Comparison of ENCODE assay signal across 8 cellular contexts in the genomic region with DNA sequence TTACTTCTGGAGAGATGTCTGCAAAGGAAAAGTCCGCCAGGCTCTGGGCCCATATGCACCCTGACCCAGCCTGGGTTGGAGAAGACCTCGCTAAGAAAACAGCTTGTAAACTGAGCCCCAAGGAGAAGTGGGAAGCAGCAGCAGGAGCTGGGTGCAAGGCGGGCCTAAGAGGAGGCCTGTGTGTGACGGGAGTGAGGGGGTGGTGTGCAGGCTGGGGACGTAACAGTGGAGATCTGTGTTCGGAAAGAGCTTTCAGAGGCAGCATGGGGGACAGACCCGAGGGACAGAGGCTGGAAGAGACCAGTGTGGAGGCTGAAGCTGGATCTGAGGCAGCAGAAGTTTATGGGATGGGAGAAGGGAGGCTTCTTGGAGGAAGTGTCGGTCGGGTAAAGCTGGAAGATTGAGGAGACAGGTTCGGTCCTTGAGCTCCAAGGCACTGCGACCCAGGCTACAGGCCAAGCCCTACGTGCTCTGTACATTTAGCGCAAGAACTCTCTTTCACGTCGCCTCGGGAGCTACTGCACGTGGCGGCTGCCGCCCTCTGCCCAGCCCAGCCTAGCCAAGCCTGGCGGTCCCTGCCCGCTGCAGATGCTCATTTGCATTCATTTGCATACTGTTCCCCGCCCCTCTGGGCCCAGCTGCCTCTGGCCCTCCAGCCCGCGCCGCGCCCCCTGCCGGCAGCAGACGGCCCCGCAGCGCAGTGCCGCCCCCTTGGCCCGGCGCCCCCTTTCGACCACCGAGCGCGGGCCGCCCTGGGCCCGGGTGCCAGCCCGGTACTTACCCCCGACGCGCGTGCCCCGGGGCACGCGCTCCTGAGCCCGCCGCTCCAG. TPM values are rescaled to one million over a fixed set of nuclear protein-coding genes. Genes with fewer than 3 reads are reported as not detected.
DNase-seq lines count a peak whose midpoint lies in the region; ATAC-seq and TF ChIP-seq lines count a peak whose summit lies in the region.

No MANE protein-coding gene starts in this region.

- no peak for TF ChIP-seq RAD21 in neural cell (conservative IDR thresholded peaks at IDR 0.05)

- no peaks in the 10 kb centered on the region for H3K9me3 ChIP-seq in neural cell (ENCODE audit: low read length)

- no peaks in the 10 kb centered on the region for H3K36me3 ChIP-seq in neural cell (ENCODE audit: insufficient read depth, low read length)
- H3K36me3 ChIP-seq in urinary bladder (ENCODE audit: insufficient read depth) = no peaks in the 10 kb centered on the region

- WGBS in urinary bladder = 18% methylated on average over 49 of the region's 49 CpGs

- TF ChIP-seq EP300 in neural cell (conservative IDR thresholded peaks at IDR 0.05; ENCODE audit: poor library complexity, severe bottlenecking) = no peak

- no peaks in the 10 kb centered on the region for H4K20me1 ChIP-seq in neural cell (ENCODE audit: insufficient read depth)

- no peaks in the 10 kb centered on the region for H3K4me1 ChIP-seq in urinary bladder (ENCODE audit: insufficient read depth)

- no peak overlapping the region for H2AFZ ChIP-seq in neural cell (ENCODE audit: low read depth, low read length)

- TF ChIP-seq CTCF in fibroblast of villous mesenchyme (IDR thresholded peaks at IDR 0.05; ENCODE audit: insufficient read depth, low read depth, low read length) = no peak
- peak; percentile 66 for TF ChIP-seq CTCF in neural cell (IDR thresholded peaks at IDR 0.05; ENCODE audit: poor library complexity, severe bottlenecking)

- no peaks in the 10 kb centered on the region for H3F3A ChIP-seq in neural cell (ENCODE audit: insufficient read depth, low read length, poor library complexity, severe bottlenecking)

- H3K27me3 ChIP-seq in neural cell (ENCODE audit: insufficient read depth, low read depth, low read length) = peaks cover 16% of the 10 kb centered on the region

- no peak overlapping the region for H3K9ac ChIP-seq in neural cell (ENCODE audit: low read length)

- DNase-seq in COR-L47 (lab: John Stamatoyannopoulos, UW) (peak; percentile 56), KBM-7 (peak; percentile 49), fibroblast of villous mesenchyme (ENCODE audit: low read depth) (peak; percentile 18), KG1 (lab: John Stamatoyannopoulos, UW) (no peak)
- DNase-seq in activated T-cell treated with anti-CD3 and anti-CD28 coated beads, Interleukin-2, amount 50 U/mL, for 1 hour = peak; percentile 50

- no peak overlapping the region for H3K4me2 ChIP-seq in neural cell (ENCODE audit: low read length)

- H3K27ac ChIP-seq in neural cell (ENCODE audit: low read length) = no peak overlapping the region
- no peak overlapping the region for H3K27ac ChIP-seq in urinary bladder (ENCODE audit: low read depth)

- no peak for ATAC-seq in HG03135 (IDR thresholded peaks at IDR 0.05; ENCODE audit: unreplicated experiment)

- H3K4me3 ChIP-seq in fibroblast of villous mesenchyme (ENCODE audit: low read depth, low read length) (peak overlapping the region; percentile 60), neural cell (ENCODE audit: low read length) (peak overlapping the region; percentile 56), urinary bladder (ENCODE audit: low read depth, low read length) (peak overlapping the region; percentile 39)

- in situ Hi-C loops in KBM-7 (cut with MboI; ENCODE audit: low pct_unique_long_range_greater_than_20kb, low sequenced_read_pairs) = no loop called here

- H3K79me2 ChIP-seq in neural cell (replicated peaks; ENCODE audit: insufficient read depth, low read length) = no peaks in the 10 kb centered on the region

- no peaks in the 10 kb centered on the region for H3K9me2 ChIP-seq in neural cell (ENCODE audit: insufficient read depth, low read length)

TF ChIP-seq in neural cell, 6 proteins besides CTCF, POLR2A, EP300 and RAD21:
- TF ChIP-seq MXI1 (conservative IDR thresholded peaks at IDR 0.05; ENCODE audit: poor library complexity, severe bottlenecking) = no peak
- TF ChIP-seq TAF1 (IDR thresholded peaks at IDR 0.05; ENCODE audit: low read depth) = no peak
- TF ChIP-seq EZH2 (IDR thresholded peaks at IDR 0.05; ENCODE audit: borderline replicate concordance, insufficient read depth, low read length, poor library complexity, severe bottlenecking) = no peak

RNA-seq across cellular contexts. Expression of a gene that starts 6.3 kb away (rescaled TPM):
- total RNA-seq in fibroblast of villous mesenchyme (not detected in 2 replicates), urinary bladder (not detected)
- polyA plus RNA-seq in neural cell (1.9 TPM in 1 of 2 replicates, not detected in the other), urinary bladder (0.29 TPM)
- 1.2 TPM in 1 of 2 replicates, not detected in the other for polyA minus RNA-seq in neural cell

RNA-seq across cellular contexts. Expression of a gene that starts 8.6 kb away (rescaled TPM):
- 9.9 and 17.4 TPM in 2 replicates for total RNA-seq in fibroblast of villous mesenchyme
- 2.1 TPM in 1 of 2 replicates, not detected in the other for polyA plus RNA-seq in neural cell
- polyA minus RNA-seq in neural cell = not detected in 2 replicates
- 12.8 TPM for total RNA-seq in urinary bladder
- polyA plus RNA-seq in urinary bladder = 67.8 TPM

RNA-seq across cellular contexts. Expression of a gene that starts 21.9 kb away (rescaled TPM):
- total RNA-seq in fibroblast of villous mesenchyme = 0.43 and 0.64 TPM in 2 replicates
- 20.5 and 21.6 TPM in 2 replicates for polyA plus RNA-seq in neural cell
- polyA minus RNA-seq in neural cell = 18.5 and 20.8 TPM in 2 replicates
- 50.5 TPM for total RNA-seq in urinary bladder
- 1.5 TPM for polyA plus RNA-seq in urinary bladder

Comparison
In these comparisons a context has a peak if more than half of its experiments do, and no peak if none do; other contexts are left out.
1. RNA of a gene that starts 21.9 kb away (total RNA-seq): 50.5 TPM in urinary bladder (single experiment); 0.43 to 0.64 TPM in fibroblast of villous mesenchyme; every median in the first group is over 10 times any median in the second.
2. Peak in every context shown above with its lines, with median percentiles within 50 percentile points of each other: H3K4me3 ChIP-seq.